1 cellular context compared by ENCODE assay signal in the genomic region with DNA sequence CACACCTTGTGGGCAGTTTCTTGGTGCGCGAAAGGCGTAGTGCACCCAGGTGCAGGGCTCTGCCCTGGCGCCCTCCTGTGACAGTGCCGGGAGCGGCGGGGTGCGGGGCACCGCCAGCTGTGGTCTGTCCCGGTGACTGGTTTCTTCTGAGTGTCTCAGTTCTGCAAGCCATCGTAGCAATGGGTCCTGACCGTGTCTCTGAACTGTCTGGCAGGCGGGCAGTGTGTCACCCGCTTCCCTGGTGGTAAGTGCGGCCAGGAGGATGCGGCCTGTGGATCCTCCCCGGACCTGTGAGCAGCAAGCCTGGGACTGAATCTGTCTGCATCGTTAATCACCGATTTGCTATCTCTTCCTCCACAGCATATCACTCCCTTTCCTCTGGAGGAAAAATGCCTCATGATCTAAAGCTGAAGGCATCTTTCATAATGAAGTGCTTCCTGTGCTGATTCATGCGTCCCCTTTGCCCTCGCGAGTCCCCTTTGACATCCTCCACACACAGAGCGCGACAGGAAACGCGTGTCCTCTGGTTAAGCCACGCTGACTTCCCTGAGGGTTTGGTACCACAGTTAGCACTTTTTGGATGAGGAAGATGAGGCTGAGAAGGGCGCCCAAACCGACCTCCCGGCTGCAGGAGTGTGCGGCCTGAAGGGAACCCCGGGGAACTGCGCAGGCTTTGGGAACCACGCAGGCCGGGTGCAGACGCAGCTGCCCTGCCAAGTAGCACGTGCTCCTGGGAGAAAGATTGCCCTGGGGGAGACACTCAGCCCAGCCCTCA.
A peak's percentile ranks its signal among the peaks of the same experiment; 100 is the strongest.
TF ChIP-seq lines count a peak whose summit lies in the region.

No MANE protein-coding gene starts in this region.

TF ChIP-seq in K562, 482 proteins besides CTCF, POLR2A, EP300 and RAD21 (continued from another document):
- TF ChIP-seq, protein P1, sequence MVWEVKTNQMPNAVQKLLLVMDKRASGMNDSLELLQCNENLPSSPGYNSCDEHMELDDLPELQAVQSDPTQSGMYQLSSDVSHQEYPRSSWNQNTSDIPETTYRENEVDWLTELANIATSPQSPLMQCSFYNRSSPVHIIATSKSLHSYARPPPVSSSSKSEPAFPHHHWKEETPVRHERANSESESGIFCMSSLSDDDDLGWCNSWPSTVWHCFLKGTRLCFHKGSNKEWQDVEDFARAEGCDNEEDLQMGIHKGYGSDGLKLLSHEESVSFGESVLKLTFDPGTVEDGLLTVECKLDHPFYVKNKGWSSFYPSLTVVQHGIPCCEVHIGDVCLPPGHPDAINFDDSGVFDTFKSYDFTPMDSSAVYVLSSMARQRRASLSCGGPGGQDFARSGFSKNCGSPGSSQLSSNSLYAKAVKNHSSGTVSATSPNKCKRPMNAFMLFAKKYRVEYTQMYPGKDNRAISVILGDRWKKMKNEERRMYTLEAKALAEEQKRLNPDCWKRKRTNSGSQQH (CRISPR knock-in tag; IDR thresholded peaks at IDR 0.05): no peak
- TF ChIP-seq ZNF696 (CRISPR knock-in tag; conservative IDR thresholded peaks at IDR 0.05): no peak
- TF ChIP-seq, protein P2, sequence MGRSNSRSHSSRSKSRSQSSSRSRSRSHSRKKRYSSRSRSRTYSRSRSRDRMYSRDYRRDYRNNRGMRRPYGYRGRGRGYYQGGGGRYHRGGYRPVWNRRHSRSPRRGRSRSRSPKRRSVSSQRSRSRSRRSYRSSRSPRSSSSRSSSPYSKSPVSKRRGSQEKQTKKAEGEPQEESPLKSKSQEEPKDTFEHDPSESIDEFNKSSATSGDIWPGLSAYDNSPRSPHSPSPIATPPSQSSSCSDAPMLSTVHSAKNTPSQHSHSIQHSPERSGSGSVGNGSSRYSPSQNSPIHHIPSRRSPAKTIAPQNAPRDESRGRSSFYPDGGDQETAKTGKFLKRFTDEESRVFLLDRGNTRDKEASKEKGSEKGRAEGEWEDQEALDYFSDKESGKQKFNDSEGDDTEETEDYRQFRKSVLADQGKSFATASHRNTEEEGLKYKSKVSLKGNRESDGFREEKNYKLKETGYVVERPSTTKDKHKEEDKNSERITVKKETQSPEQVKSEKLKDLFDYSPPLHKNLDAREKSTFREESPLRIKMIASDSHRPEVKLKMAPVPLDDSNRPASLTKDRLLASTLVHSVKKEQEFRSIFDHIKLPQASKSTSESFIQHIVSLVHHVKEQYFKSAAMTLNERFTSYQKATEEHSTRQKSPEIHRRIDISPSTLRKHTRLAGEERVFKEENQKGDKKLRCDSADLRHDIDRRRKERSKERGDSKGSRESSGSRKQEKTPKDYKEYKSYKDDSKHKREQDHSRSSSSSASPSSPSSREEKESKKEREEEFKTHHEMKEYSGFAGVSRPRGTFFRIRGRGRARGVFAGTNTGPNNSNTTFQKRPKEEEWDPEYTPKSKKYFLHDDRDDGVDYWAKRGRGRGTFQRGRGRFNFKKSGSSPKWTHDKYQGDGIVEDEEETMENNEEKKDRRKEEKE (IDR thresholded peaks at IDR 0.05; ENCODE audit: borderline replicate concordance in 1 of 2, control insufficient read depth in 1 of 2, low read depth in 2 of 2, low read length in 1 of 2): no peak
- no peak for TF ChIP-seq ZBTB8A (IDR thresholded peaks at IDR 0.05; ENCODE audit: partially characterized antibody)
- TF ChIP-seq JUNB (CRISPR knock-in tag; conservative IDR thresholded peaks at IDR 0.05): no peak
- TF ChIP-seq THRAP3 (IDR thresholded peaks at IDR 0.05; ENCODE audit: borderline replicate concordance): no peak
- TF ChIP-seq FOXA3 (CRISPR knock-in tag; conservative IDR thresholded peaks at IDR 0.05 in 1 of 2, IDR thresholded peaks at IDR 0.05 in 1 of 2): no peak
- TF ChIP-seq ZEB2 (IDR thresholded peaks at IDR 0.05): no peak
- TF ChIP-seq, protein P3, sequence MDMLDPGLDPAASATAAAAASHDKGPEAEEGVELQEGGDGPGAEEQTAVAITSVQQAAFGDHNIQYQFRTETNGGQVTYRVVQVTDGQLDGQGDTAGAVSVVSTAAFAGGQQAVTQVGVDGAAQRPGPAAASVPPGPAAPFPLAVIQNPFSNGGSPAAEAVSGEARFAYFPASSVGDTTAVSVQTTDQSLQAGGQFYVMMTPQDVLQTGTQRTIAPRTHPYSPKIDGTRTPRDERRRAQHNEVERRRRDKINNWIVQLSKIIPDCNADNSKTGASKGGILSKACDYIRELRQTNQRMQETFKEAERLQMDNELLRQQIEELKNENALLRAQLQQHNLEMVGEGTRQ (CRISPR knock-in tag; IDR thresholded peaks at IDR 0.05): no peak
- TF ChIP-seq TAF15 (IDR thresholded peaks at IDR 0.05; ENCODE audit: low read depth, low read length): no peak
- TF ChIP-seq, protein P4, sequence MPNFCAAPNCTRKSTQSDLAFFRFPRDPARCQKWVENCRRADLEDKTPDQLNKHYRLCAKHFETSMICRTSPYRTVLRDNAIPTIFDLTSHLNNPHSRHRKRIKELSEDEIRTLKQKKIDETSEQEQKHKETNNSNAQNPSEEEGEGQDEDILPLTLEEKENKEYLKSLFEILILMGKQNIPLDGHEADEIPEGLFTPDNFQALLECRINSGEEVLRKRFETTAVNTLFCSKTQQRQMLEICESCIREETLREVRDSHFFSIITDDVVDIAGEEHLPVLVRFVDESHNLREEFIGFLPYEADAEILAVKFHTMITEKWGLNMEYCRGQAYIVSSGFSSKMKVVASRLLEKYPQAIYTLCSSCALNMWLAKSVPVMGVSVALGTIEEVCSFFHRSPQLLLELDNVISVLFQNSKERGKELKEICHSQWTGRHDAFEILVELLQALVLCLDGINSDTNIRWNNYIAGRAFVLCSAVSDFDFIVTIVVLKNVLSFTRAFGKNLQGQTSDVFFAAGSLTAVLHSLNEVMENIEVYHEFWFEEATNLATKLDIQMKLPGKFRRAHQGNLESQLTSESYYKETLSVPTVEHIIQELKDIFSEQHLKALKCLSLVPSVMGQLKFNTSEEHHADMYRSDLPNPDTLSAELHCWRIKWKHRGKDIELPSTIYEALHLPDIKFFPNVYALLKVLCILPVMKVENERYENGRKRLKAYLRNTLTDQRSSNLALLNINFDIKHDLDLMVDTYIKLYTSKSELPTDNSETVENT (CRISPR knock-in tag; IDR thresholded peaks at IDR 0.05): no peak
- no peak for TF ChIP-seq CEBPB (tag; IDR thresholded peaks at IDR 0.05)
- no peak for TF ChIP-seq SREBF2 (CRISPR knock-in tag; IDR thresholded peaks at IDR 0.05)
- TF ChIP-seq, protein P5, sequence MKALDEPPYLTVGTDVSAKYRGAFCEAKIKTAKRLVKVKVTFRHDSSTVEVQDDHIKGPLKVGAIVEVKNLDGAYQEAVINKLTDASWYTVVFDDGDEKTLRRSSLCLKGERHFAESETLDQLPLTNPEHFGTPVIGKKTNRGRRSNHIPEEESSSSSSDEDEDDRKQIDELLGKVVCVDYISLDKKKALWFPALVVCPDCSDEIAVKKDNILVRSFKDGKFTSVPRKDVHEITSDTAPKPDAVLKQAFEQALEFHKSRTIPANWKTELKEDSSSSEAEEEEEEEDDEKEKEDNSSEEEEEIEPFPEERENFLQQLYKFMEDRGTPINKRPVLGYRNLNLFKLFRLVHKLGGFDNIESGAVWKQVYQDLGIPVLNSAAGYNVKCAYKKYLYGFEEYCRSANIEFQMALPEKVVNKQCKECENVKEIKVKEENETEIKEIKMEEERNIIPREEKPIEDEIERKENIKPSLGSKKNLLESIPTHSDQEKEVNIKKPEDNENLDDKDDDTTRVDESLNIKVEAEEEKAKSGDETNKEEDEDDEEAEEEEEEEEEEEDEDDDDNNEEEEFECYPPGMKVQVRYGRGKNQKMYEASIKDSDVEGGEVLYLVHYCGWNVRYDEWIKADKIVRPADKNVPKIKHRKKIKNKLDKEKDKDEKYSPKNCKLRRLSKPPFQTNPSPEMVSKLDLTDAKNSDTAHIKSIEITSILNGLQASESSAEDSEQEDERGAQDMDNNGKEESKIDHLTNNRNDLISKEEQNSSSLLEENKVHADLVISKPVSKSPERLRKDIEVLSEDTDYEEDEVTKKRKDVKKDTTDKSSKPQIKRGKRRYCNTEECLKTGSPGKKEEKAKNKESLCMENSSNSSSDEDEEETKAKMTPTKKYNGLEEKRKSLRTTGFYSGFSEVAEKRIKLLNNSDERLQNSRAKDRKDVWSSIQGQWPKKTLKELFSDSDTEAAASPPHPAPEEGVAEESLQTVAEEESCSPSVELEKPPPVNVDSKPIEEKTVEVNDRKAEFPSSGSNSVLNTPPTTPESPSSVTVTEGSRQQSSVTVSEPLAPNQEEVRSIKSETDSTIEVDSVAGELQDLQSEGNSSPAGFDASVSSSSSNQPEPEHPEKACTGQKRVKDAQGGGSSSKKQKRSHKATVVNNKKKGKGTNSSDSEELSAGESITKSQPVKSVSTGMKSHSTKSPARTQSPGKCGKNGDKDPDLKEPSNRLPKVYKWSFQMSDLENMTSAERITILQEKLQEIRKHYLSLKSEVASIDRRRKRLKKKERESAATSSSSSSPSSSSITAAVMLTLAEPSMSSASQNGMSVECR (CRISPR knock-in tag; IDR thresholded peaks at IDR 0.05): no peak
- no peak for TF ChIP-seq KHSRP (IDR thresholded peaks at IDR 0.05)
- TF ChIP-seq CHD1 (IDR thresholded peaks at IDR 0.05; ENCODE audit: low read length): no peak
- TF ChIP-seq GABPA (tag; conservative IDR thresholded peaks at IDR 0.05; ENCODE audit: low read depth): peak; percentile 58
- TF ChIP-seq ZNF146 (CRISPR knock-in tag; IDR thresholded peaks at IDR 0.05; ENCODE audit: unreplicated experiment): no peak
- TF ChIP-seq, protein P6, sequence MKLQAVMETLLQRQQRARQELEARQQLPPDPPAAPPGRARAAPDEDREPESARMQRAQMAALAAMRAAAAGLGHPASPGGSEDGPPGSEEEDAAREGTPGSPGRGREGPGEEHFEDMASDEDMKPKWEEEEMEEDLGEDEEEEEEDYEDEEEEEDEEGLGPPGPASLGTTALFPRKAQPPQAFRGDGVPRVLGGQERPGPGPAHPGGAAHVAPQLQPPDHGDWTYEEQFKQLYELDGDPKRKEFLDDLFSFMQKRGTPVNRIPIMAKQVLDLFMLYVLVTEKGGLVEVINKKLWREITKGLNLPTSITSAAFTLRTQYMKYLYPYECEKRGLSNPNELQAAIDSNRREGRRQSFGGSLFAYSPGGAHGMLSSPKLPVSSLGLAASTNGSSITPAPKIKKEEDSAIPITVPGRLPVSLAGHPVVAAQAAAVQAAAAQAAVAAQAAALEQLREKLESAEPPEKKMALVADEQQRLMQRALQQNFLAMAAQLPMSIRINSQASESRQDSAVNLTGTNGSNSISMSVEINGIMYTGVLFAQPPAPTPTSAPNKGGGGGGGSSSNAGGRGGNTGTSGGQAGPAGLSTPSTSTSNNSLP (IDR thresholded peaks at IDR 0.05; ENCODE audit: borderline replicate concordance, low read depth, low read length): no peak
- no peak for TF ChIP-seq FOS (IDR thresholded peaks at IDR 0.05; ENCODE audit: extremely low read depth, insufficient read length)
- no peak for TF ChIP-seq SRSF9 (IDR thresholded peaks at IDR 0.05; ENCODE audit: borderline replicate concordance, low read depth, low read length)
- no peak for TF ChIP-seq NR2C2 (CRISPR knock-in tag; IDR thresholded peaks at IDR 0.05)
- peak; percentile 83; the same call in 1 of the 2 replicates for TF ChIP-seq NR2C2 (tag; IDR thresholded peaks at IDR 0.05)
- no peak for TF ChIP-seq HMG20B (CRISPR knock-in tag; IDR thresholded peaks at IDR 0.05)
- TF ChIP-seq, protein P7, sequence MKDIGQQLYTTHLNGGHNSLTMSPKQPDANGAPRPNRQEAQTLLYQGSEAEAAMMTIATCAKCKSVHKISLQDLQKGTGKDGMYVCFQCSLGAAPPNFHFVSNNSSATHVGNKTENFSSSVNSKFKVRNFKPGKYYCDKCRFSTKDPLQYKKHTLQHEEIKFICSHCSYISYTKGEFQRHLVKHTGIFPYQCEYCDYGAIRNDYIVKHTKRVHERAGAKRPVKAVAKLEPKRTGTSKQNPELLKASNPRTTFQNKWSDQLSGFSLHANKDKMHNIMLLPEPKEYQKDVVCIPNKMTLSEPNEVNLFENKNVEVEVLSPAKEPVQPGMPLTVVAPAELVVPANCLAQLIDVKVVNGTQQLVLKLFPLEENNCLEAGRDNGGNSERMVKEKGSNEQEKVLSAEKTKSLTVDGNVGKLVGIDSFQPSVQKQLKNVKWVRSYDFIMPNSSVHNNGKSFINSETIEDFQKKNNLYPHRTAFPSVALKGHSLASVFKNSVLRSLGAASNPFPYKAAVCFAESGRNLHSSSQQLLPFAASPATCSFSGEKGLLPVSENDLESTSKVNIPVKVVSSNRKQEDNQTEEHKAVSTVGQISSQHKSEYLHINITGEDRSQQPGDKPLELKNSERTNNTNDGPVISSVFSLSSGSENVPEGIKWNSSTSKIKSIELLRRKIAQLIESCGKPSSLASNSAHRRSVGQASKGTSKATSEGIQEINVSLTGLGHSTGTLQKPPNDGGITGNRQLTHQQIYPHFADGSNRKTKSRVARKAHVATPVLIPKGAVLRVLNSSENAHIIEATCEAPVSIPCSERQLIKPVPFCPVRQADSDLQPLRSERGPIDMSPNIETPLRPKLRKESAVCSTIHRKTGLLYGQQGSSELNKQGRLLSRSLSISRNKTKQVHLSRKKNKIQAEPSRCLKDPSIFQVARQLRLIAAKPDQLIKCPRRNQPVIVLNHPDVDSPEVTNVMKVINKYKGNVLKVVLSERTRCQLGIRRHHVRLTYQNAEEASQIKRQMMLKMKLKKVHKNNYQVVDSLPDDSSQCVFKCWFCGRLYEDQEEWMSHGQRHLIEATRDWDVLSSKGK (CRISPR knock-in tag; IDR thresholded peaks at IDR 0.05): no peak
- no peak for TF ChIP-seq ZNF431 (CRISPR knock-in tag; IDR thresholded peaks at IDR 0.05)
- no peak for TF ChIP-seq POLR2AphosphoS2 (IDR thresholded peaks at IDR 0.05; ENCODE audit: low read length)
- no peak for TF ChIP-seq ESRRB (CRISPR knock-in tag; IDR thresholded peaks at IDR 0.05; ENCODE audit: borderline replicate concordance)
TF ChIP-seq in K562: peak in this region for 4.
